In genomic region chr17:5191541-5192417, GRCh38 we compare ENCODE assay signal across 8 cellular contexts. TPM values are rescaled to one million over a fixed set of nuclear protein-coding genes. Genes with fewer than 3 reads are reported as not detected.
A peak's percentile ranks its signal among the peaks of the same experiment; 100 is the strongest.
DNase-seq lines count a peak whose midpoint lies in the region; ATAC-seq and TF ChIP-seq lines count a peak whose summit lies in the region.

TSS of gene ZNF594 (minus strand) at chr17:5191868. CDS start at chr17:5184256, 7,612 bp downstream.

- peak within 1 kb of the TSS; percentile 83 for H2AFZ ChIP-seq in PC-3 (ENCODE audit: low read length)

- H3K9ac ChIP-seq in PC-3 (ENCODE audit: low read length), result peak within 1 kb of the TSS; percentile 85

- H3K27me3 ChIP-seq in PC-3 (ENCODE audit: low read length) (no peaks in the 10 kb centered on the region), esophagus muscularis mucosa (no peaks in the 10 kb centered on the region), muscle layer of duodenum (ENCODE audit: low read depth, low read length) (no peaks in the 10 kb centered on the region)

- H3K27me3 Mint-ChIP-seq in activated T-cell treated with anti-CD3 and anti-CD28 coated beads, Interleukin-2, amount 50 U/mL, for 4 hours (ENCODE audit: low read depth), result no peaks in the 10 kb centered on the region

- TF ChIP-seq POLR2A in esophagus muscularis mucosa (IDR thresholded peaks at IDR 0.05; ENCODE audit: low read depth), result peak; percentile 42

- peak within 1 kb of the TSS; percentile 82 for H3K4me2 ChIP-seq in PC-3 (ENCODE audit: low read length)

- DNase-seq in DMS53 (lab: John Stamatoyannopoulos, UW) (peak; percentile 97), PC-3 (peak; percentile 91), esophagus muscularis mucosa (ENCODE audit: extremely low spot score) (peak; percentile 98)
- DNase-seq in Jurkat, Clone E6-1 (ENCODE audit: low read depth, low spot score), result peak; percentile 92
- DNase-seq in activated T-cell treated with anti-CD3 and anti-CD28 coated beads, Interleukin-2, amount 50 U/mL, for 4 hours, result peak; percentile 95
- DNase-seq in stimulated activated CD8-positive, alpha-beta memory T cell treated with anti-CD3 and anti-CD28 coated beads, Interleukin-7, amount 100 ng/mL, for 24 hours (ENCODE audit: low read depth), result peak; percentile 92

- no peaks in the 10 kb centered on the region for H4K20me1 ChIP-seq in PC-3 (ENCODE audit: low read length)

- intact Hi-C loops in PC-3 (cut with micrococcal nuclease), result no loop called here
- intact Hi-C loops in esophagus muscularis mucosa (cut with DNase I), result no loop called here

- POLR2A ChIA-PET in PC-3 (lab: Charles Lee; ENCODE audit: unreplicated experiment), result no interaction called here

- CTCF ChIA-PET in PC-3 (lab: Charles Lee), result interaction anchor here (0.6 kb wide), 1 partner anchor 139 kb away, joined by 4 read pairs; no protein-coding TSS in a partner anchor

- H3K9me3 ChIP-seq in PC-3 (ENCODE audit: low read length) (no peaks in the 10 kb centered on the region), esophagus muscularis mucosa (peaks cover 0 to 31% (median 26%) of the 10 kb centered on the region in 4 donors), muscle layer of duodenum (ENCODE audit: control insufficient read depth in 1 of 2, low read length in 2 of 2) (peaks cover 7 to 12% of the 10 kb centered on the region in 2 donors)

- TF ChIP-seq CTCF in PC-3 (conservative IDR thresholded peaks at IDR 0.05; ENCODE audit: low read depth, low read length) (peak; percentile 68), esophagus muscularis mucosa (IDR thresholded peaks at IDR 0.05) (peak; percentile 65 to 77 (median 74))

- H3K4me1 ChIP-seq in PC-3 (ENCODE audit: insufficient read depth, low read length), result peaks cover 7% of the 10 kb centered on the region; the same call in 1 of the 2 replicates
- peaks cover 17 to 25% (median 22%) of the 10 kb centered on the region in 4 donors for H3K4me1 ChIP-seq in esophagus muscularis mucosa
- H3K4me1 ChIP-seq in muscle layer of duodenum (ENCODE audit: control insufficient read depth in 1 of 2, insufficient read depth in 2 of 2, low read length in 2 of 2), result peaks cover 0 to 20% of the 10 kb centered on the region in 2 donors

- H3K9me3 Mint-ChIP-seq in activated T-cell treated with anti-CD3 and anti-CD28 coated beads, Interleukin-2, amount 50 U/mL, for 4 hours, result peaks cover 15% of the 10 kb centered on the region

- H3K27ac ChIP-seq in PC-3 (ENCODE audit: low read length) (no peak within 1 kb of the TSS), esophagus muscularis mucosa (replicated peaks in 1 of 4) (peak within 1 kb of the TSS; percentile 80 to 87 (median 82)), muscle layer of duodenum (ENCODE audit: low read length) (no peak within 1 kb of the TSS)

- H3K9me2 ChIP-seq in PC-3 (replicated peaks; ENCODE audit: low read length), result no peaks in the 10 kb centered on the region

- H3K4me3 ChIP-seq in Jurkat, Clone E6-1 (ENCODE audit: low read length), result peak within 1 kb of the TSS; percentile 64
- peak within 1 kb of the TSS; percentile 91 for H3K4me3 ChIP-seq in PC-3 (ENCODE audit: low read length)
- peak within 1 kb of the TSS; percentile 76 to 90 (median 80) for H3K4me3 ChIP-seq in esophagus muscularis mucosa
- H3K4me3 ChIP-seq in muscle layer of duodenum (ENCODE audit: low read depth in 1 of 2, low read length in 2 of 2), result peak within 1 kb of the TSS; percentile 61 to 94

- peaks cover 28% of the 10 kb centered on the region for H3K4me1 Mint-ChIP-seq in activated T-cell treated with anti-CD3 and anti-CD28 coated beads, Interleukin-2, amount 50 U/mL, for 4 hours (ENCODE audit: low read depth)

- H3K4me3 Mint-ChIP-seq in activated T-cell treated with anti-CD3 and anti-CD28 coated beads, Interleukin-2, amount 50 U/mL, for 4 hours, result peak within 1 kb of the TSS; percentile 93

- peaks cover 21% of the 10 kb centered on the region for H3K79me2 ChIP-seq in PC-3 (ENCODE audit: low read length)

- BruUV-seq in PC-3 (replicated peaks; lab: Mats Ljungman, UMichigan), result no TSS peak

- peaks cover 18% of the 10 kb centered on the region for H3K36me3 Mint-ChIP-seq in activated T-cell treated with anti-CD3 and anti-CD28 coated beads, Interleukin-2, amount 50 U/mL, for 4 hours (ENCODE audit: insufficient read depth)

- TF ChIP-seq EP300 in esophagus muscularis mucosa (IDR thresholded peaks at IDR 0.05), result no peak

- no peaks in the 10 kb centered on the region for H3F3A ChIP-seq in PC-3 (ENCODE audit: low read length, unreplicated experiment)

- ATAC-seq in GM21619 (IDR thresholded peaks at IDR 0.05; ENCODE audit: unreplicated experiment) (peak; percentile 95), PC-3 (peak; percentile 99)
- peak; percentile 100 for ATAC-seq in activated T-cell treated with anti-CD3 and anti-CD28 coated beads, Interleukin-2, amount 50 U/mL, for 4 hours

- H3K36me3 ChIP-seq in PC-3 (ENCODE audit: low read depth, low read length) (peaks cover 30% of the 10 kb centered on the region), esophagus muscularis mucosa (peaks cover 8 to 33% (median 14%) of the 10 kb centered on the region in 4 donors), muscle layer of duodenum (ENCODE audit: control insufficient read depth in 1 of 2, insufficient read depth in 2 of 2, low read length in 2 of 2) (peaks cover 0 to 19% of the 10 kb centered on the region in 2 donors)

- 6% methylated on average over 29 of the region's 82 CpGs for WGBS in esophagus muscularis mucosa

RNA-seq across cellular contexts. Expression of gene ZNF594, which starts in this region (rescaled TPM):
- polyA plus RNA-seq in Jurkat, Clone E6-1 (2012; ENCODE audit: insufficient read depth, insufficient read length), result 5.3 TPM
- 1.7 and 9.4 TPM in 2 replicates for total RNA-seq in PC-3 (2014; rRNA removed)
- 1 to 10 TPM; 6.5 to 7.6 (median 6.7) TPM for total RNA-seq in activated T-cell treated with anti-CD3 and anti-CD28 coated beads, Interleukin-2, amount 50 U/mL, for 4 hours
- total RNA-seq in esophagus muscularis mucosa, result 10 to 100 TPM in 2 of 4 donors, 1 to 10 TPM in 2; 7.5 to 13.3 (median 9.6) TPM

Comparison
In these comparisons a context has a peak if more than half of its experiments do, and no peak if none do; other contexts are left out.
1. H3K27ac ChIP-seq: peak in esophagus muscularis mucosa (4 of 4); none in PC-3 (single experiment) and muscle layer of duodenum (single experiment).
2. Peak in every context shown above with its lines, with median percentiles within 50 percentile points of each other: DNase-seq, ATAC-seq and H3K4me3 ChIP-seq.